ENCODE assay signal across 9 cellular contexts in the genomic region with DNA sequence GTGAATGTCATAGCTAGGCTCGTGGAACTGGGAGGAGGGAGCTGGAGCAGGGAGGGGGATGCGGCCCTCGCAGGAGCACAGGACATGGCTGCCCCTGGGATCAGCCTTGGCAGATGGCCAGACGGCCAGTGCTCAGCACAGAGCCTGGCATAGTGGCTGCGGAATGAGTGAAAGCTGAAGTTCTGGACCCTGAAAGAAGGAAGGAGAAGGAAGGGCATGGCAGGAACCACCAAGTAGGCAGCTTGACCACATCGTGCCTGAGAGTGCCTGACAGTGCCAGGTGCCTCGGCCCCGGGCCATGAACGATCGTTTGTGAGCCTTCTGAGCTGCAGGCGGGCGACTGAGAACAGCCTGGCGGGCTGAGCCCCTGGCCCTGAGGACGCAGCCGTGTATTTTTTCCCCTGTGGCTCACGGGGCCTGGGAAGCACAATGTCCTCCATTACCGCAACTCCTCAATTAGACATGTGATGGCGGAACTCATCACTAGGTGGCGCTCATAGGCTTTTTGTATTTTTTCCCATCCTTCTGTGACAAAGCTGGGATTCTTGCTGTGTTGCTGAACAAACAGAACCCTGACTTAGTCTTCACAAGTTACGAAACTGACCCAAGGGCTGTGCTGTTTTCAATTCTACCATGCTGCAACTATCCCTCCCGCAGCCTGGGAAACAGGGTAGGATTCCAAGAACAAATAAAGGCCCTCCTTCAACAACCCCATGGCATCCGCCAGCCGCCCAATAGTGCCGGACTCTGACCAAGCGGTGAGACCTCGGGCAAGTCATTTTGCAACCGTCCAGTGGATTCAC. TPM values are rescaled to one million over a fixed set of nuclear protein-coding genes. Genes with fewer than 3 reads are reported as not detected.
A peak's percentile ranks its signal among the peaks of the same experiment; 100 is the strongest.
DNase-seq lines count a peak whose midpoint lies in the region; ATAC-seq, FAIRE-seq and TF ChIP-seq lines count a peak whose summit lies in the region.
"Had no signal": no experiment of that assay in that cellular context is flagged by ENCODE, and none has a peak within 500 bp of the region (broad histone marks: within the 10 kb centered on the region; RNA-seq: fewer than 3 reads in every experiment).

No MANE protein-coding gene starts in this region.

- no peaks in the 10 kb centered on the region for H3F3A ChIP-seq in PC-3 (ENCODE audit: low read length, unreplicated experiment)

- no TSS peak for BruUV-seq in PC-3 (replicated peaks; lab: Mats Ljungman, UMichigan)

- H3K9ac ChIP-seq in KMS-11 (no peak overlapping the region), PC-3 (ENCODE audit: low read length) (peak overlapping the region; percentile 71)

- DNase-seq in GM04503 (ENCODE audit: low read depth), result peak; percentile 69
- peak; percentile 93 for DNase-seq in PC-3
- DNase-seq in activated effector memory CD4-positive, alpha-beta T cell treated with Interleukin-2 at 50 U/mL for 16 hours, result peak; percentile 29
- peak; percentile 40 to 56 for DNase-seq in frontal cortex (ENCODE audit: low spot score in 2 of 2)
- peak; percentile 51 for DNase-seq in non-pigmented ciliary epithelial cell (ENCODE audit: low read depth)
- DNase-seq in thoracic aorta (ENCODE audit: low spot score), result peak; percentile 29
- DNase-seq: naive B cell had no signal

- TF ChIP-seq CTCF in KMS-11 (conservative IDR thresholded peaks at IDR 0.05; ENCODE audit: low read depth, low read length) (peak; percentile 67), PC-3 (conservative IDR thresholded peaks at IDR 0.05; ENCODE audit: low read depth, low read length) (peak; percentile 83), thoracic aorta (IDR thresholded peaks at IDR 0.05) (peak; percentile 79)

- H3K4me2 ChIP-seq in KMS-11 (no peak overlapping the region), PC-3 (ENCODE audit: low read length) (peak overlapping the region; percentile 57)

- CTCF ChIA-PET in PC-3 (lab: Charles Lee), result interaction anchor here (0.6 to 2.2 kb wide), 11 partner anchors 20 to 543 kb away, joined by 3 to 51 read pairs (median 4); no protein-coding TSS in a partner anchor

- H3K27ac ChIP-seq in KMS-11 (no peak overlapping the region), PC-3 (ENCODE audit: low read length) (peak overlapping the region; percentile 78), thoracic aorta (peak overlapping the region; percentile 44 to 50)

- H3K27me3 ChIP-seq in KMS-11 (ENCODE audit: insufficient read depth, low read depth), result no peaks in the 10 kb centered on the region
- no peaks in the 10 kb centered on the region for H3K27me3 ChIP-seq in PC-3 (ENCODE audit: low read length)
- H3K27me3 ChIP-seq in thoracic aorta (replicated peaks; ENCODE audit: insufficient read depth), result no peaks in the 10 kb centered on the region

- H3K9me2 ChIP-seq in PC-3 (replicated peaks; ENCODE audit: low read length), result no peaks in the 10 kb centered on the region

- H3K36me3 ChIP-seq in KMS-11 (ENCODE audit: insufficient read depth) (no peaks in the 10 kb centered on the region), PC-3 (ENCODE audit: low read depth, low read length) (no peaks in the 10 kb centered on the region), thoracic aorta (no peaks in the 10 kb centered on the region)

- peak; percentile 54 for FAIRE-seq in frontal cortex (lab: Jason Lieb, UNC)

- no peak overlapping the region for H3K4me3 ChIP-seq in KMS-11 (IDR thresholded peaks at IDR 0.05; ENCODE audit: insufficient read depth, low read depth, low read length)
- no peak overlapping the region for H3K4me3 ChIP-seq in PC-3 (ENCODE audit: low read length)
- peak overlapping the region; percentile 53 for H3K4me3 ChIP-seq in thoracic aorta

- intact Hi-C loops in PC-3 (cut with micrococcal nuclease), result loop anchor here (1.0 to 5.0 kb wide), 4 partner anchors 21 to 278 kb away; no protein-coding TSS in a partner anchor

- ATAC-seq in PC-3, result peak; percentile 54
- ATAC-seq in thoracic aorta (ENCODE audit: insufficient number of reproducible peaks, low FRiP score, low read depth), result peak; percentile 82
- ATAC-seq in GM19397 (IDR thresholded peaks at IDR 0.05; ENCODE audit: unreplicated experiment), result no peak

- no peaks in the 10 kb centered on the region for H3K9me3 ChIP-seq in PC-3 (ENCODE audit: low read length)
- H3K9me3 ChIP-seq in thoracic aorta, result no peaks in the 10 kb centered on the region

- H3K79me2 ChIP-seq in KMS-11 (ENCODE audit: insufficient read depth, low read depth) (no peaks in the 10 kb centered on the region), PC-3 (ENCODE audit: low read length) (no peaks in the 10 kb centered on the region)

- H2AFZ ChIP-seq in KMS-11 (ENCODE audit: low read depth) (peak overlapping the region; percentile 73), PC-3 (ENCODE audit: low read length) (peak overlapping the region; percentile 84)

- no peaks in the 10 kb centered on the region for H4K20me1 ChIP-seq in KMS-11 (ENCODE audit: insufficient read depth)
- H4K20me1 ChIP-seq in PC-3 (ENCODE audit: low read length), result no peaks in the 10 kb centered on the region

- H3K4me1 ChIP-seq in KMS-11 (ENCODE audit: low read depth, poor library complexity, severe bottlenecking) (no peaks in the 10 kb centered on the region), PC-3 (ENCODE audit: insufficient read depth, low read length) (peaks cover 57% of the 10 kb centered on the region), thoracic aorta (ENCODE audit: control insufficient read depth in 1 of 2, low read depth in 2 of 2) (peaks cover 11 to 28% of the 10 kb centered on the region in 2 donors)

- POLR2A ChIA-PET in PC-3 (lab: Charles Lee; ENCODE audit: unreplicated experiment), result interaction anchor here (0.6 kb wide), 1 partner anchor 447 kb away, joined by 15 read pairs; no protein-coding TSS in a partner anchor

RNA-seq across cellular contexts. Expression of gene TMEM61, which starts 29.9 kb away (rescaled TPM):
- total RNA-seq in PC-3 (2014; rRNA removed) (0.95 and 3.8 TPM in 2 replicates), frontal cortex (not detected), thoracic aorta (1 to 10 TPM in 1 of 2 donors, not detected in 1; 3.4 TPM)

RNA-seq across cellular contexts. Expression of gene BSND, which starts 48.2 kb away (rescaled TPM):
- total RNA-seq in PC-3 (2014; rRNA removed), result not detected in 2 replicates
- not detected for total RNA-seq in frontal cortex
- total RNA-seq in thoracic aorta, result not detected

Comparison
In these comparisons a context has a peak if more than half of its experiments do, and no peak if none do; other contexts are left out.
1. DNase-seq: peak in every context shown above with its lines; median percentile 93 in PC-3; 69 in GM04503; 51 in non-pigmented ciliary epithelial cell; 48 in frontal cortex; 29 in activated effector memory CD4-positive, alpha-beta T cell treated with Interleukin-2 at 50 U/mL for 16 hours; 29 in thoracic aorta.